1 cellular context compared by ENCODE assay signal in the genomic region with DNA sequence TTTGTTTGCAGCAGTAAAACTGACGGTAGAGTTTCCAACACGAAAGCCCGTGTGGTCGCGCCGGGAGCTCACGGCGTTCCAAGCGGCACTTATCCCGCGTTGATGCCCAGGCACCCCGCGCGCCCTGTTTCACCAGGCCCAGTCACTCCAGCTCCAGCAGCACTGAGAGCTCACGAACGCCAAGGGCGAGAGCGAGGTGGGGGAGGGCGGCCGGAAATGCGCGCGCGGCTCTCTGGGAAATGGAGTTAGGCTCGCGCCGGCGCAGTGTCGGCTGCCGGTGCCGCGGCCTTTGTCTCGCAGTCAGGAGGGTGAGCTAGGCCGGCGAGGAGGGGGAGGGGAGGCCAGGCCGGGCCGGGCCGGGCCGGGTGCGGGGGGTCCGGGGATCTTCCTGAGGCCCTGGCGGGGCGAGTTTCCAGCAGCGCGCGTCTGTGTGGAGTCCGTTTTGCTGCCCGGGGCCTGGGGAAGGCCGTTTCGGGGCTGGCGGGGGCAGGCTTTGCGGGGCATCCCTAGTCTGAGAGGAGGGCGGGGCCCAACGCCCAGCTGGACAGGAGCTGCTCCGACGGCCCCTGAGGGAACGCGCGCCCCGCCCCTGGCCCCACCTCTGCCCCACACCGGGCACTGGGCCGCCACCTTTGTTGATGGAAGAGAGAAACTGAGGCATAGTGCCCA.
TF ChIP-seq lines count a peak whose summit lies in the region.

A gene (plus strand): TSS at position 280 of the 669 bp plus-strand sequence. CDS start 721 bp downstream, outside the sequence.

TF ChIP-seq in IMR-90, 13 proteins besides CTCF, POLR2A, EP300 and RAD21 (continued from another document):
- TF ChIP-seq FOS (IDR thresholded peaks at IDR 0.05; ENCODE audit: low read depth, low read length) (no peak), NFE2L2 (IDR thresholded peaks at IDR 0.05; ENCODE audit: low read depth, low read length) (no peak), RFX5 (IDR thresholded peaks at IDR 0.05; ENCODE audit: low read depth, low read length) (no peak), RCOR1 (IDR thresholded peaks at IDR 0.05; ENCODE audit: insufficient replicate concordance, low read length) (no peak), BHLHE40 (IDR thresholded peaks at IDR 0.05; ENCODE audit: low read depth, low read length) (no peak)
- TF ChIP-seq, protein P1, sequence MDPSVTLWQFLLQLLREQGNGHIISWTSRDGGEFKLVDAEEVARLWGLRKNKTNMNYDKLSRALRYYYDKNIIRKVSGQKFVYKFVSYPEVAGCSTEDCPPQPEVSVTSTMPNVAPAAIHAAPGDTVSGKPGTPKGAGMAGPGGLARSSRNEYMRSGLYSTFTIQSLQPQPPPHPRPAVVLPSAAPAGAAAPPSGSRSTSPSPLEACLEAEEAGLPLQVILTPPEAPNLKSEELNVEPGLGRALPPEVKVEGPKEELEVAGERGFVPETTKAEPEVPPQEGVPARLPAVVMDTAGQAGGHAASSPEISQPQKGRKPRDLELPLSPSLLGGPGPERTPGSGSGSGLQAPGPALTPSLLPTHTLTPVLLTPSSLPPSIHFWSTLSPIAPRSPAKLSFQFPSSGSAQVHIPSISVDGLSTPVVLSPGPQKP (IDR thresholded peaks at IDR 0.05; ENCODE audit: borderline replicate concordance, low read depth, low read length), result no peak
- TF ChIP-seq, protein P2, sequence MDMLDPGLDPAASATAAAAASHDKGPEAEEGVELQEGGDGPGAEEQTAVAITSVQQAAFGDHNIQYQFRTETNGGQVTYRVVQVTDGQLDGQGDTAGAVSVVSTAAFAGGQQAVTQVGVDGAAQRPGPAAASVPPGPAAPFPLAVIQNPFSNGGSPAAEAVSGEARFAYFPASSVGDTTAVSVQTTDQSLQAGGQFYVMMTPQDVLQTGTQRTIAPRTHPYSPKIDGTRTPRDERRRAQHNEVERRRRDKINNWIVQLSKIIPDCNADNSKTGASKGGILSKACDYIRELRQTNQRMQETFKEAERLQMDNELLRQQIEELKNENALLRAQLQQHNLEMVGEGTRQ (IDR thresholded peaks at IDR 0.05; ENCODE audit: low read depth, low read length), result no peak
TF ChIP-seq in IMR-90: peak in this region for 0.
